ENCODE assay signal across 26 cellular contexts in genomic region chr15:80249973-80250372, GRCh38. TPM values are rescaled to one million over a fixed set of nuclear protein-coding genes. Genes with fewer than 3 reads are reported as not detected.
A peak's percentile ranks its signal among the peaks of the same experiment; 100 is the strongest.
DNase-seq lines count a peak whose midpoint lies in the region; ATAC-seq, FAIRE-seq and TF ChIP-seq lines count a peak whose summit lies in the region.
"Had no signal": no experiment of that assay in that cellular context is flagged by ENCODE, and none has a peak within 500 bp of the region (broad histone marks: within the 10 kb centered on the region; RNA-seq: fewer than 3 reads in every experiment).

No MANE protein-coding gene starts in this region.

- no peaks in the 10 kb centered on the region for H3K36me3 Mint-ChIP-seq in brain
- H3K36me3 Mint-ChIP-seq: CD8-positive, alpha-beta memory T cell; IgD-negative memory B cell had no signal

- H3K9me3 ChIP-seq in A549: 0 out of 3 replicates have a peak, but pooled peaks cover 5% of the 10 kb centered on the region
- H3K9me3 ChIP-seq in liver (ENCODE audit: control insufficient read depth in 4 of 4, low read length in 3 of 4): no peaks in the 10 kb centered on the region
- no peaks in the 10 kb centered on the region for H3K9me3 ChIP-seq in stomach

- H3K4me3 ChIP-seq in A549: no peak overlapping the region
- H3K4me3 ChIP-seq in liver (ENCODE audit: low read depth in 1 of 3, low read length in 3 of 3): peak overlapping the region in 2 of 3 donors; percentile 71 to 75
- peak overlapping the region in 2 of 4 donors; percentile 8 to 67 for H3K4me3 ChIP-seq in stomach

- ATAC-seq in A549: no peak
- ATAC-seq: Panc1, SK-N-SH treated with all-trans-retinoic acid at 6 μM for 48 hours had no signal

- H3K27ac Mint-ChIP-seq in brain: no peak overlapping the region
- H3K27ac Mint-ChIP-seq: CD8-positive, alpha-beta memory T cell; IgD-negative memory B cell had no signal

- POLR2A ChIA-PET in A549 (lab: Yijun Ruan, JAX): no interaction called here

- TF ChIP-seq POLR2A in A549 (IDR thresholded peaks at IDR 0.05; ENCODE audit: low read length): no peak
- no peak for TF ChIP-seq POLR2A in stomach (IDR thresholded peaks at IDR 0.05)

- peaks cover 40% of the 10 kb centered on the region for H3K4me1 Mint-ChIP-seq in brain

- TF ChIP-seq CTCF in A549 (IDR thresholded peaks at IDR 0.05) (no peak), brain (conservative IDR thresholded peaks at IDR 0.05) (no peak), liver (IDR thresholded peaks at IDR 0.05; ENCODE audit: low read depth, low read length, missing input control) (no peak), stomach (IDR thresholded peaks at IDR 0.05) (no peak)

- WGBS in A549 (ENCODE audit: missing lambda C conversion rate): 39% methylated on average over 2 of the region's 2 CpGs
- whole genome bisulfite sequencing in liver: 25% methylated on average over 2 of the region's 2 CpGs
- WGBS in stomach, 5 donors: 15 to 41% (median 35%) methylated on average over 2 of the region's 2 CpGs

- no peak for DNase-seq in A549 (ENCODE audit: low read depth in 1 of 2, low spot score in 1 of 2)
- no peak for DNase-seq in stomach
- DNase-seq in C1 segment of cervical spinal cord (lab: John Stamatoyannopoulos, UW): no peak
- DNase-seq in central memory CD4-positive, alpha-beta T cell: no peak
- DNase-seq in GOT3 (lab: John Stamatoyannopoulos, UW): no peak
- DNase-seq: 8988T; AML-193; CD8-positive, alpha-beta memory T cell; H7; NCI-H1105; NCI-H146; NCI-H2029; NCI-H345; NCI-H524; NCI-H774 had no signal

- peaks cover 0 to 2% (median 0%) of the 10 kb centered on the region in 5 experiments for H3K9me3 Mint-ChIP-seq in brain
- H3K9me3 Mint-ChIP-seq: CD8-positive, alpha-beta memory T cell; IgD-negative memory B cell had no signal

- peak; percentile 86 for FAIRE-seq in A549 (lab: Jason Lieb, UNC)
- FAIRE-seq: G401.6, GM18507 had no signal

- TF ChIP-seq RAD21 in A549 (conservative IDR thresholded peaks at IDR 0.05 in 1 of 2, IDR thresholded peaks at IDR 0.05 in 1 of 2) (no peak), liver (IDR thresholded peaks at IDR 0.05) (no peak)

- no peak overlapping the region for H3K27ac ChIP-seq in A549
- peak overlapping the region; percentile 84 to 85 for H3K27ac ChIP-seq in liver (ENCODE audit: low read depth in 1 of 2, low read length in 2 of 2)
- H3K27ac ChIP-seq in stomach: peak overlapping the region in 3 of 5 donors; percentile 67 to 83 (median 71)
- H3K27ac ChIP-seq: C4-2B had no signal

- TF ChIP-seq EP300 in A549 (IDR thresholded peaks at IDR 0.05) (no peak), stomach (IDR thresholded peaks at IDR 0.05) (no peak)

- CTCF ChIA-PET in A549 (lab: Yijun Ruan, JAX): interaction anchor here (1.9 kb wide), 1 partner anchor 9 kb away, joined by 4 read pairs; no protein-coding TSS in a partner anchor

- H3K4me3 Mint-ChIP-seq in brain: peak overlapping the region in 3 of 5 experiments; percentile 33 to 55 (median 42)

- H3K27me3 ChIP-seq in liver (ENCODE audit: control insufficient read depth in 4 of 4, insufficient read depth in 4 of 4, low read length in 3 of 4): no peaks in the 10 kb centered on the region
- H3K27me3 ChIP-seq in stomach: peaks cover 0 to 61% (median 22%) of the 10 kb centered on the region in 3 donors

- H3K36me3 ChIP-seq in liver (ENCODE audit: control insufficient read depth in 4 of 4, insufficient read depth in 3 of 4, low read depth in 1 of 4, low read length in 3 of 4): no peaks in the 10 kb centered on the region
- H3K36me3 ChIP-seq in stomach: no peaks in the 10 kb centered on the region

- H3K4me1 ChIP-seq in A549 (peaks cover 6% of the 10 kb centered on the region; the same call in 1 of the 3 replicates), liver (ENCODE audit: control insufficient read depth in 4 of 4, insufficient read depth in 4 of 4, low read length in 3 of 4) (peaks cover 6 to 45% (median 31%) of the 10 kb centered on the region in 4 donors), stomach (peaks cover 13 to 55% (median 36%) of the 10 kb centered on the region in 4 donors)

- peaks cover 66% of the 10 kb centered on the region for H3K27me3 Mint-ChIP-seq in brain

- H3K9ac ChIP-seq in liver (ENCODE audit: low read depth in 1 of 2, low read length in 2 of 2): peak overlapping the region; percentile 56 to 97

- no peak overlapping the region for H3K4me2 ChIP-seq in A549

- intact Hi-C loops in stomach (cut with DNase I; ENCODE audit: low total_unique reads): no loop called here

TF ChIP-seq in A549, 52 proteins besides CTCF, POLR2A, EP300 and RAD21:
- no peak for TF ChIP-seq BHLHE40 (IDR thresholded peaks at IDR 0.05; ENCODE audit: low read depth, low read length)

TF ChIP-seq in liver, 16 proteins besides CTCF, POLR2A, EP300 and RAD21:
- peak; percentile 81 for TF ChIP-seq ZBTB33 (IDR thresholded peaks at IDR 0.05)
- TF ChIP-seq EGR1 (IDR thresholded peaks at IDR 0.05; ENCODE audit: low read depth in 2 of 2): peak in 1 of 2 donors; percentile 65
- no peak for TF ChIP-seq NR2F2 (IDR thresholded peaks at IDR 0.05)
- peak; percentile 64 for TF ChIP-seq SP1 (IDR thresholded peaks at IDR 0.05)
- peak; percentile 53 for TF ChIP-seq ATF3 (IDR thresholded peaks at IDR 0.05)
- TF ChIP-seq RXRA (IDR thresholded peaks at IDR 0.05): peak; percentile 54 to 76
- TF ChIP-seq YY1 (IDR thresholded peaks at IDR 0.05): peak; percentile 98
- peak; percentile 33 to 58 for TF ChIP-seq JUND (IDR thresholded peaks at IDR 0.05)
- TF ChIP-seq FOXA1 (IDR thresholded peaks at IDR 0.05): peak; percentile 53
- TF ChIP-seq FOXA2 (IDR thresholded peaks at IDR 0.05): peak; percentile 70
- no peak for TF ChIP-seq HNF4G (IDR thresholded peaks at IDR 0.05)
- peak; percentile 47 for TF ChIP-seq MAX (IDR thresholded peaks at IDR 0.05)
- TF ChIP-seq HNF4A (conservative IDR thresholded peaks at IDR 0.05): peak; percentile 46 to 73
- no peak for TF ChIP-seq GABPA (IDR thresholded peaks at IDR 0.05 in 1 of 2, conservative IDR thresholded peaks at IDR 0.05 in 1 of 2)
- TF ChIP-seq REST (IDR thresholded peaks at IDR 0.05): peak; percentile 59
- no peak for TF ChIP-seq TAF1 (conservative IDR thresholded peaks at IDR 0.05)

RNA-seq across cellular contexts. Expression of gene CTXND1, which starts 2.0 kb away (rescaled TPM):
- not detected in 2 replicates for polyA plus RNA-seq in A549 (2011; rRNA removed)
- not detected in 2 replicates for polyA plus RNA-seq in A549 (2012; cell fraction: cytosol; rRNA removed)
- not detected in 2 replicates for polyA plus RNA-seq in A549 (2012; cell fraction: nucleus; rRNA removed)
- polyA plus RNA-seq in A549 (2017; fragmentation: RNase III; extraction: RNeasy Plus Mini Kit Qiagen cat#74134 plus additional on column Dnase treatment): not detected in 3 replicates
- not detected in 2 replicates for polyA minus RNA-seq in A549 (2011; rRNA and poly(A)+ RNA removed)
- polyA plus RNA-seq in brain (ENCODE audit: insufficient read depth, low read depth, low replicate concordance): 1.5 TPM
- total RNA-seq in liver: 1 to 10 TPM; 3.1 to 4.1 TPM
- 1 to 10 TPM; 2.9 to 3.1 TPM for polyA plus RNA-seq in liver
- 1 to 10 TPM in 2 of 5 donors, under 1 TPM in 3; 0.29 to 4.3 (median 0.73) TPM for total RNA-seq in stomach
- 1 to 10 TPM in 2 of 3 donors, under 1 TPM in 1; 0.93 to 3.8 (median 1.9) TPM for polyA plus RNA-seq in stomach
- total RNA-seq: CD8-positive, alpha-beta memory T cell; Daoy; H7; HT1080 had no signal
- polyA plus RNA-seq: AG04450; CD8-positive, alpha-beta memory T cell had no signal

Comparison
In these comparisons a context has a peak if more than half of its experiments do, and no peak if none do; other contexts are left out.
1. H3K27ac ChIP-seq: peak in liver (2 of 2) and stomach (3 of 5); none in A549 (0 of 2).